Comparison of ENCODE assay signal across 8 cellular contexts in the genomic region with DNA sequence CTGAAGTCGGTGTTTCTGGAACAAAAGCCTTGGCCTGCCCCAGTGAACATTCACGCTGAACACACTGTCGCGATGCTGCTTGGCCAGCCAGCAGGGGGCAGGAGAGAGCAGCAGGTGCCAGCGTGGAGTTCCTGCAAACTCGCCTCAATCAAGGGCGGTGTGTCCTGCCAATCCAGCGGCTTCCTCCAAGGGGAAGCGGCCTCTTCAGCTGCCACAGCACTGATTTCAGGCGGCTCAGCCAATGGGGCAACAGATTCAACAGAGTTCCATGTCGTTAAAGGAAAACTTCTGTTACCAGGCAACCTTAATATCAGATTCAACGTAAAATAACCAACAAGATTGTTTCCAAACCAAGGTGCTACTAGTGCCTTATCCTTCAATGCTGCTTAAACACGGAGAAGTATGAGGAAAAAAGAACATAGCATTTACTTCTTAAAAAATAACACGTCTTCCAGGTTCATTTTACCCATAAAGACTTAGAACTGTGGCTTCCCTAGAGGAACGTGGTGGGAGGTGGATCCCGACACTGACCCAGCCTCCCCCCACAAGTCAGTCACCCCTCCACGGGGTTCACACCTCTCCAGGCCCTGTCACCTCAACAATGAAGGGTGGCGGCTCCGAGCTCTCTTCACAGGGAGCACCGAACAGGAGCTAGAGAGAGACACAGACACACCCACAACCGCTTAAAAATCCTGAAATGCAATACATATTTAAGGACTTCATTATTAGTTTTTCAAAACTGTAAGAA.
DNase-seq lines count a peak whose midpoint lies in the region; ATAC-seq, FAIRE-seq and TF ChIP-seq lines count a peak whose summit lies in the region.

No MANE protein-coding gene starts in this region.

- BruUV-seq in IMR-90 (replicated peaks; lab: Mats Ljungman, UMichigan): no TSS peak

- H2BK5ac ChIP-seq in IMR-90 (ENCODE audit: low read depth, low read length, poor library complexity, severe bottlenecking): no peak overlapping the region

- H4K8ac ChIP-seq in IMR-90 (ENCODE audit: low read depth in 2 of 2, low read length in 2 of 2): peak overlapping the region in 1 of 2 experiments; percentile 29; a peak in 1 of 4 replicates

- H3K36me3 ChIP-seq in IMR-90 (ENCODE audit: control insufficient read depth, insufficient read depth, low read length): peaks cover 13% of the 10 kb centered on the region

- intact Hi-C loops in IMR-90 (cut with micrococcal nuclease): loop anchor here (1.0 to 5.0 kb wide), 4 partner anchors 70 to 476 kb away; partner anchors contain the start of gene GTPBP4
- intact Hi-C loops in activated T-helper 1 cell treated with anti-CD3 and anti-CD28 coated beads, Interleukin-12 subunit alpha, Interleukin-12 subunit beta, Interleukin-2, Interleukin-4 antibody, amounts not matched to agents 30 ng/mL and 10 ng/mL and 1 ng/mL, durations not matched to agents 14 hours and 24 hours and 36 hours (cut with micrococcal nuclease): loop anchor here (2.0 to 10.0 kb wide), 3 partner anchors 274 to 564 kb away; partner anchors contain the start of gene GTPBP4

- DNase-seq in A172 (ENCODE audit: low spot score) (peak; percentile 89), IMR-90 (peak; percentile 94), RCC 7860 (ENCODE audit: low spot score) (peak; percentile 80), fibroblast of peridontal ligament (ENCODE audit: extremely low read depth) (peak; percentile 95)
- DNase-seq in activated T-helper 1 cell treated with anti-CD3 and anti-CD28 coated beads, Interleukin-12 subunit alpha, Interleukin-12 subunit beta, Interleukin-2, Interleukin-4 antibody, amounts not matched to agents 30 ng/mL and 10 ng/mL and 1 ng/mL, durations not matched to agents 14 hours and 24 hours and 36 hours (ENCODE audit: low spot score): peak; percentile 60
- peak; percentile 76 for DNase-seq in natural killer cell treated with Interleukin-12 subunit alpha and Interleukin-12 subunit beta and Interleukin-15 and Interleukin-18, amount 100 ng/mL, for 72 hours (ENCODE audit: low spot score)

- H3K79me1 ChIP-seq in IMR-90 (ENCODE audit: low read depth in 1 of 2, low read length in 2 of 2): peaks cover 33 to 96% of the 10 kb centered on the region in 2 experiments

- in situ Hi-C loops in IMR-90 (cut with MboI; ENCODE audit: low sequenced_read_pairs): loop anchor here (25.0 kb wide), 1 partner anchor 176 kb away; the partner anchor contains the start of gene DIP2C

- peak; percentile 97 for TF ChIP-seq CTCF in IMR-90 (conservative IDR thresholded peaks at IDR 0.05; ENCODE audit: low read depth, low read length)

- H3K27ac Mint-ChIP-seq in activated T-helper 1 cell treated with anti-CD3 and anti-CD28 coated beads, Interleukin-12 subunit alpha, Interleukin-12 subunit beta, Interleukin-2, Interleukin-4 antibody, amounts not matched to agents 30 ng/mL and 10 ng/mL and 1 ng/mL, durations not matched to agents 14 hours and 24 hours and 36 hours: no peak overlapping the region
- H3K27ac Mint-ChIP-seq in natural killer cell treated with Interleukin-12 subunit alpha and Interleukin-12 subunit beta and Interleukin-15 and Interleukin-18, amount 100 ng/mL, for 72 hours: no peak overlapping the region
- H3K27ac Mint-ChIP-seq in stimulated activated memory B cell treated with anti-CD40 and anti-IgM and Interleukin-4, amounts not matched to agents 10 μg/mL and 1 μg/mL and 100 μg/mL, for 72 hours: no peak overlapping the region

- no peak overlapping the region for H3K9ac ChIP-seq in IMR-90 (ENCODE audit: low read depth, low read length)

- no peak overlapping the region for H4K5ac ChIP-seq in IMR-90 (ENCODE audit: low read depth, low read length)

- H2BK20ac ChIP-seq in IMR-90 (ENCODE audit: low read depth, low read length): no peak overlapping the region

- H3K27me3 ChIP-seq in IMR-90 (ENCODE audit: control insufficient read depth, insufficient read depth, low read length): no peaks in the 10 kb centered on the region

- CTCF ChIA-PET in IMR-90 (lab: Yijun Ruan, JAX): interaction anchor here (0.6 to 1.8 kb wide), 7 partner anchors 9 to 274 kb away, joined by 3 to 6 read pairs (median 3); no protein-coding TSS in a partner anchor

- peak overlapping the region; percentile 67 for H2AFZ ChIP-seq in IMR-90 (replicated peaks; ENCODE audit: low read length, poor library complexity)

- H2AK5ac ChIP-seq in IMR-90 (ENCODE audit: low read depth, low read length): peak overlapping the region; percentile 47; the same call in 1 of the 2 replicates

- no peak overlapping the region for H3K4me2 ChIP-seq in IMR-90 (ENCODE audit: low read depth, low read length)

- peaks cover 27% of the 10 kb centered on the region for H3K9me1 ChIP-seq in IMR-90 (ENCODE audit: insufficient read depth, low read length)

- H3K27ac ChIP-seq in IMR-90 (ENCODE audit: insufficient read depth, low read length): no peak overlapping the region

- no peak overlapping the region for H3K18ac ChIP-seq in IMR-90 (ENCODE audit: low read depth, low read length)

- ATAC-seq in GM18505 (IDR thresholded peaks at IDR 0.05; ENCODE audit: unreplicated experiment): peak; percentile 64
- peak; percentile 99 for ATAC-seq in IMR-90 (ENCODE audit: low read depth)
- ATAC-seq in natural killer cell treated with Interleukin-12 subunit alpha and Interleukin-12 subunit beta and Interleukin-15 and Interleukin-18, amount 100 ng/mL, for 72 hours: peak; percentile 73 to 76
- ATAC-seq in stimulated activated memory B cell treated with anti-CD40 and anti-IgM and Interleukin-4, amounts not matched to agents 10 μg/mL and 1 μg/mL and 100 μg/mL, for 72 hours: peak; percentile 80

- 16% methylated on average over 8 of the region's 21 CpGs; no CpG with 5 or more reads in 1 of the 2 experiments for WGBS in IMR-90 (ENCODE audit: extremely low coverage in 2 of 2, insufficient read length in 1 of 2), 2 experiments

- peak; percentile 79 for FAIRE-seq in RCC 7860 (lab: Jason Lieb, UNC)

- no peaks in the 10 kb centered on the region for H3K9me3 ChIP-seq in IMR-90 (ENCODE audit: control insufficient read depth, insufficient read depth, low read length)

- H2AK9ac ChIP-seq in IMR-90 (replicated peaks; ENCODE audit: low read depth, low read length, poor library complexity): no peak overlapping the region

- H3K9me3 Mint-ChIP-seq in activated T-helper 1 cell treated with anti-CD3 and anti-CD28 coated beads, Interleukin-12 subunit alpha, Interleukin-12 subunit beta, Interleukin-2, Interleukin-4 antibody, amounts not matched to agents 30 ng/mL and 10 ng/mL and 1 ng/mL, durations not matched to agents 14 hours and 24 hours and 36 hours: no peaks in the 10 kb centered on the region
- no peaks in the 10 kb centered on the region for H3K9me3 Mint-ChIP-seq in natural killer cell treated with Interleukin-12 subunit alpha and Interleukin-12 subunit beta and Interleukin-15 and Interleukin-18, amount 100 ng/mL, for 72 hours
- no peaks in the 10 kb centered on the region for H3K9me3 Mint-ChIP-seq in stimulated activated memory B cell treated with anti-CD40 and anti-IgM and Interleukin-4, amounts not matched to agents 10 μg/mL and 1 μg/mL and 100 μg/mL, for 72 hours

- H3K4me3 Mint-ChIP-seq in activated T-helper 1 cell treated with anti-CD3 and anti-CD28 coated beads, Interleukin-12 subunit alpha, Interleukin-12 subunit beta, Interleukin-2, Interleukin-4 antibody, amounts not matched to agents 30 ng/mL and 10 ng/mL and 1 ng/mL, durations not matched to agents 14 hours and 24 hours and 36 hours: no peak overlapping the region
- no peak overlapping the region for H3K4me3 Mint-ChIP-seq in natural killer cell treated with Interleukin-12 subunit alpha and Interleukin-12 subunit beta and Interleukin-15 and Interleukin-18, amount 100 ng/mL, for 72 hours
- no peak overlapping the region for H3K4me3 Mint-ChIP-seq in stimulated activated memory B cell treated with anti-CD40 and anti-IgM and Interleukin-4, amounts not matched to agents 10 μg/mL and 1 μg/mL and 100 μg/mL, for 72 hours

- H3K27me3 Mint-ChIP-seq in activated T-helper 1 cell treated with anti-CD3 and anti-CD28 coated beads, Interleukin-12 subunit alpha, Interleukin-12 subunit beta, Interleukin-2, Interleukin-4 antibody, amounts not matched to agents 30 ng/mL and 10 ng/mL and 1 ng/mL, durations not matched to agents 14 hours and 24 hours and 36 hours (ENCODE audit: insufficient read depth): peaks cover 8% of the 10 kb centered on the region
- H3K27me3 Mint-ChIP-seq in natural killer cell treated with Interleukin-12 subunit alpha and Interleukin-12 subunit beta and Interleukin-15 and Interleukin-18, amount 100 ng/mL, for 72 hours: peaks cover 6 to 11% of the 10 kb centered on the region in 2 donors
- H3K27me3 Mint-ChIP-seq in stimulated activated memory B cell treated with anti-CD40 and anti-IgM and Interleukin-4, amounts not matched to agents 10 μg/mL and 1 μg/mL and 100 μg/mL, for 72 hours: peaks cover 18% of the 10 kb centered on the region

- H3K23ac ChIP-seq in IMR-90 (ENCODE audit: low read depth, low read length): no peak overlapping the region; the same call in 1 of the 2 replicates

- TF ChIP-seq POLR2A in GM18505 (IDR thresholded peaks at IDR 0.05; ENCODE audit: borderline replicate concordance, extremely low read depth, insufficient read depth, insufficient read length) (no peak), IMR-90 (IDR thresholded peaks at IDR 0.05; ENCODE audit: low read depth, low read length) (peak; percentile 42; the same call in 1 of the 2 replicates)

- H4K20me1 ChIP-seq in IMR-90 (ENCODE audit: insufficient read depth, low read length): peaks cover 71% of the 10 kb centered on the region

- POLR2A ChIA-PET in IMR-90 (lab: Charles Lee; ENCODE audit: unreplicated experiment): no interaction called here

- peaks cover 18% of the 10 kb centered on the region for H3K4me1 Mint-ChIP-seq in activated T-helper 1 cell treated with anti-CD3 and anti-CD28 coated beads, Interleukin-12 subunit alpha, Interleukin-12 subunit beta, Interleukin-2, Interleukin-4 antibody, amounts not matched to agents 30 ng/mL and 10 ng/mL and 1 ng/mL, durations not matched to agents 14 hours and 24 hours and 36 hours (ENCODE audit: low read depth)
- H3K4me1 Mint-ChIP-seq in natural killer cell treated with Interleukin-12 subunit alpha and Interleukin-12 subunit beta and Interleukin-15 and Interleukin-18, amount 100 ng/mL, for 72 hours (ENCODE audit: low read depth in 2 of 2): peaks cover 19 to 21% of the 10 kb centered on the region in 2 donors
- H3K4me1 Mint-ChIP-seq in stimulated activated memory B cell treated with anti-CD40 and anti-IgM and Interleukin-4, amounts not matched to agents 10 μg/mL and 1 μg/mL and 100 μg/mL, for 72 hours: peaks cover 15% of the 10 kb centered on the region

- H3K4me1 ChIP-seq in IMR-90 (ENCODE audit: control insufficient read depth, insufficient read depth, low read length): peaks cover 3% of the 10 kb centered on the region

- H3K4me3 ChIP-seq in IMR-90 (ENCODE audit: insufficient read depth, low read depth, low read length): no peak overlapping the region

- peak; percentile 95 for TF ChIP-seq RAD21 in IMR-90 (IDR thresholded peaks at IDR 0.05; ENCODE audit: low read length)

- no peak overlapping the region for H2BK120ac ChIP-seq in IMR-90 (ENCODE audit: low read depth, low read length)

- H3K36me3 Mint-ChIP-seq in activated T-helper 1 cell treated with anti-CD3 and anti-CD28 coated beads, Interleukin-12 subunit alpha, Interleukin-12 subunit beta, Interleukin-2, Interleukin-4 antibody, amounts not matched to agents 30 ng/mL and 10 ng/mL and 1 ng/mL, durations not matched to agents 14 hours and 24 hours and 36 hours (ENCODE audit: low read depth): no peaks in the 10 kb centered on the region
- no peaks in the 10 kb centered on the region for H3K36me3 Mint-ChIP-seq in natural killer cell treated with Interleukin-12 subunit alpha and Interleukin-12 subunit beta and Interleukin-15 and Interleukin-18, amount 100 ng/mL, for 72 hours
- no peaks in the 10 kb centered on the region for H3K36me3 Mint-ChIP-seq in stimulated activated memory B cell treated with anti-CD40 and anti-IgM and Interleukin-4, amounts not matched to agents 10 μg/mL and 1 μg/mL and 100 μg/mL, for 72 hours

- H3K14ac ChIP-seq in IMR-90 (replicated peaks; ENCODE audit: low read depth, low read length): no peak overlapping the region

- no peak overlapping the region for H3K56ac ChIP-seq in IMR-90 (ENCODE audit: extremely low read depth, insufficient read depth, low read length)

- dilution Hi-C loops in IMR-90 (cut with HindIII; ENCODE audit: low sequenced_read_pairs, unreplicated experiment): no loop called here

- no peak overlapping the region for H2BK15ac ChIP-seq in IMR-90 (ENCODE audit: low read depth, low read length)

- H4K91ac ChIP-seq in IMR-90 (ENCODE audit: insufficient read depth, low read depth, low read length): no peak overlapping the region

- H3K4ac ChIP-seq in IMR-90 (ENCODE audit: low read depth, low read length): peak overlapping the region; percentile 56; the same call in 1 of the 2 replicates
